Comparison of ENCODE assay signal across 2 cellular contexts in the genomic region with DNA sequence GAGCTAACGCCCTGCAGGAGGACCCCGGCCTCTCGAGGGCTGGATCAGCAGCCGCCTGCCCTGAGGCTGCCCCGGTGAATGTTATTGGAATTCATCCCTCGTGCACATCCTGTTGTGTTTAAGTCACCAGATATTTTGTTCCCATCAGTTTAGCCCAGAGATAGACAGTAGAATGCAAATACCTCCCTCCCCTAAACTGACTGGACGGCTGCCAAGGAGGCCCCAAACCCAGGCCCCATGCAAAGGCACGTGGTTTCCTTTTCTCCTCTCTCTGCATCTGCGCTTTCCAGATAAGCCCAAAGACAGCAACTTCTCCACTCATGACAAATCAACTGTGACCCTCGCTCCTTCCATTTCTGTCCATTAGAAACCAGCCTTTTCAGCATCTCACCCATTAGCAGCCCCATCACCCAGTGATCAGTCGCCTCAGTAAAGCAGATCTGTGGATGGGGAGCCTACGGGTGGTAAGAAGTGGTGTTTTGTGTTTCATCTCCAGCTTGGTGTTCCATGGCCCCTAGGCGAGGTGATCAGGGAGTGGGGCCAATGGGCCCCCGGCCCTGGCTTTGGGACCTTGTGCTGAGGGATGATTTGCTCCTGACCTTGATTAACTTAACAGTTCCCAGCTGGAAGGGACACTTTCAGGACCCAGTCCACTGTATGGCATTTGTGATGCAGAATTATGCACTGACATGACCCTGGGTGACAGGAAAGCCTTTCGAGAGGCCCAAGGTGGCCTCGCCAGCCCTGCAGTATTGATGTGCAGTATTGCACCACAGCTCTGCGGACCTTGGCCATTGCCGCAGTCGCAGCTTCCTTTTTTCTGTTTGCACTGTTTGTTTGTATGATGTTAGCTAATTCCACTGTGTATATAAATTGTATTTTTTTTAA.
TF ChIP-seq lines count a peak whose summit lies in the region.

No MANE protein-coding gene starts in this region.

TF ChIP-seq in HEK293, 187 proteins besides CTCF, POLR2A, EP300 and RAD21:
- TF ChIP-seq ZBTB20 (tag by site-specific recombination; IDR thresholded peaks at IDR 0.05) (0 out of 2 replicates have a peak, but pooled peaks have one; percentile 19), ZNF341 (tag by site-specific recombination; IDR thresholded peaks at IDR 0.05; ENCODE audit: low read depth) (no peak), GLIS1 (tag by site-specific recombination; IDR thresholded peaks at IDR 0.05) (peak; percentile 86)

TF ChIP-seq in SK-N-SH, 30 proteins besides CTCF, POLR2A, EP300 and RAD21:
- TF ChIP-seq GATA2 (CRISPR knock-in tag; IDR thresholded peaks at IDR 0.05) (peak; percentile 50), MXI1 (IDR thresholded peaks at IDR 0.05; ENCODE audit: low read depth, low read length) (peak; percentile 90), IRF3 (IDR thresholded peaks at IDR 0.05; ENCODE audit: low read depth, low read length) (no peak), RCOR1 (IDR thresholded peaks at IDR 0.05; ENCODE audit: low read length) (peak; percentile 81; the same call in 1 of the 2 replicates), NFIC (IDR thresholded peaks at IDR 0.05; ENCODE audit: borderline replicate concordance) (no peak)
